ENCODE assay signal across 8 cellular contexts in the genomic region with DNA sequence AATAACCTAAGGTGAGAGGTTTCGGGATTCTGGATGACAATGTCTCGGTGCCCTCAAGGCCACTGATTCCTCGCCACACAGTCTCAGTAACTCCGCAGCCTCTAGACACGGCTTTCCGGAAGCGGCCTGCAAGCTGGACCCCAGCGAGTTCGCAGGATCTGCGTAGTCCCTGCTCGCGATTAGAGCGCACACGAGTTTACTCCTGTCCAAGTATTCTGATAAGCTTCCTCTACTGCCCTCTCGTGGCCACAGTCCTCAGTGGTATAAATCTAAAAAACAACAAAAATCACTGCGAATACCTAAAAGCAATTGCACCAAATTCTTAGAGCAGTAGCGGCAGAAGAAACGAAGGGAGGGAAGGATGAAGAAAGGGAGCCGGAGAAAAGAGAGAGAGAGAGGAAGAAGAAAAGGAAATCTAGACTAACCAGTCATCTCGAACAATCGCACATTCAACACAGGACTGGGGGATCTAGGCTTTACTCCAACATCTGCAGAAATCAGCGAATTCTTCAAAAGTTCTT. TPM values are rescaled to one million over a fixed set of nuclear protein-coding genes. Genes with fewer than 3 reads are reported as not detected.
A peak's percentile ranks its signal among the peaks of the same experiment; 100 is the strongest.
DNase-seq lines count a peak whose midpoint lies in the region; ATAC-seq, FAIRE-seq and TF ChIP-seq lines count a peak whose summit lies in the region.

No MANE protein-coding gene starts in this region.

- dilution Hi-C loops in endothelial cell of umbilical vein (cut with MboI; ENCODE audit: extremely low pct_ligation_motif_present, low sequenced_read_pairs), result loop anchor here (25.0 kb wide), 1 partner anchor 108 kb away; no protein-coding TSS in a partner anchor

- intact Hi-C loops in endothelial cell of umbilical vein (cut with micrococcal nuclease), result loop anchor here (10.0 kb wide), 1 partner anchor 960 kb away; no protein-coding TSS in a partner anchor

- FAIRE-seq in endothelial cell of umbilical vein (lab: Jason Lieb, UNC), result peak; percentile 99

- peak overlapping the region; percentile 49 for H2AFZ ChIP-seq in endothelial cell of umbilical vein (ENCODE audit: low read depth, low read length)

- H3K9me1 ChIP-seq in endothelial cell of umbilical vein (replicated peaks; ENCODE audit: control insufficient read depth, extremely low read depth, insufficient read depth, low read length), result no peaks in the 10 kb centered on the region

- POLR2A ChIA-PET in endothelial cell of umbilical vein (lab: Charles Lee), result interaction anchor here (1.6 kb wide), 1 partner anchor 37 kb away, joined by 5 read pairs; no protein-coding TSS in a partner anchor

- CTCF ChIA-PET in endothelial cell of umbilical vein (lab: Charles Lee), result interaction anchor here (0.6 to 15.2 kb wide), 58 partner anchors 8 to 1003 kb away, joined by 3 to 714 read pairs (median 6); no protein-coding TSS in a partner anchor

- peak overlapping the region in 1 of 3 experiments; percentile 40 for H3K4me3 ChIP-seq in endothelial cell of umbilical vein (replicated peaks in 1 of 3; ENCODE audit: insufficient read depth in 1 of 3, low read depth in 1 of 3, low read length in 3 of 3)

- no peaks in the 10 kb centered on the region for H3K36me3 ChIP-seq in endothelial cell of umbilical vein (ENCODE audit: control insufficient read depth in 2 of 2, extremely low read depth in 1 of 2, insufficient read depth in 2 of 2, low read length in 2 of 2)

- peak in 12 of 14 donors; percentile 33 to 81 (median 62) for DNase-seq in C1 segment of cervical spinal cord (lab: John Stamatoyannopoulos, UW)
- DNase-seq in HS-5 (ENCODE audit: low read depth), result peak; percentile 63
- peak; percentile 91 for DNase-seq in NOMO-1 treated with DMSO at 0.1 percent for 48 hours (lab: John Stamatoyannopoulos, UW; ENCODE audit: unreplicated experiment)
- peak; percentile 53 for DNase-seq in activated CD8-positive, alpha-beta memory T cell treated with anti-CD3 and anti-CD28 coated beads, Interleukin-2, amount 50 U/mL, for 24 hours (ENCODE audit: extremely low read depth)
- DNase-seq in endothelial cell of umbilical vein (ENCODE audit: low read depth, low spot score), result peak; percentile 92
- DNase-seq in middle frontal gyrus (ENCODE audit: extremely low spot score, low spot score), result peak; percentile 83
- DNase-seq in stimulated activated CD8-positive, alpha-beta memory T cell treated with anti-CD3 and anti-CD28 coated beads, Interleukin-15, amount 100 ng/mL, for 48 hours (ENCODE audit: low read depth in 2 of 2), result peak; percentile 49 to 64

- no peak for TF ChIP-seq POLR2A in endothelial cell of umbilical vein (IDR thresholded peaks at IDR 0.05; ENCODE audit: low read depth, low read length)

- peak overlapping the region; percentile 75 for H3K4me2 ChIP-seq in endothelial cell of umbilical vein (ENCODE audit: insufficient read depth, low read length)

- H3K9me3 ChIP-seq in endothelial cell of umbilical vein (replicated peaks; ENCODE audit: control insufficient read depth, insufficient read depth, low read length), result no peaks in the 10 kb centered on the region

- no peaks in the 10 kb centered on the region for H4K20me1 ChIP-seq in endothelial cell of umbilical vein (replicated peaks; ENCODE audit: control insufficient read depth, extremely low read depth, insufficient read depth, low read length)

- H3K27ac ChIP-seq in endothelial cell of umbilical vein (ENCODE audit: insufficient read depth, low read depth, low read length), result peak overlapping the region; percentile 70

- peak overlapping the region; percentile 68 for H3K9ac ChIP-seq in endothelial cell of umbilical vein (replicated peaks; ENCODE audit: extremely low read depth, insufficient read depth, low read length)

- H3K79me2 ChIP-seq in endothelial cell of umbilical vein (ENCODE audit: control insufficient read depth, insufficient read depth, low read length), result peaks cover 42% of the 10 kb centered on the region

- peak; percentile 69 to 76 for TF ChIP-seq CTCF in endothelial cell of umbilical vein (IDR thresholded peaks at IDR 0.05; ENCODE audit: extremely low read depth in 1 of 2, insufficient read depth in 1 of 2, low read depth in 1 of 2, low read length in 2 of 2)

- peaks cover 23% of the 10 kb centered on the region for H3K4me1 ChIP-seq in endothelial cell of umbilical vein (ENCODE audit: control insufficient read depth, extremely low read depth, insufficient read depth, low read length)

- no TSS peak for BruUV-seq in endothelial cell of umbilical vein (replicated peaks; lab: Mats Ljungman, UMichigan)

- peaks cover 0 to 2% of the 10 kb centered on the region in 2 experiments for H3K27me3 ChIP-seq in endothelial cell of umbilical vein (ENCODE audit: control insufficient read depth in 2 of 2, insufficient read depth in 2 of 2, low read length in 2 of 2)

- ATAC-seq in GM19372 (IDR thresholded peaks at IDR 0.05; ENCODE audit: low read depth, unreplicated experiment), result peak; percentile 56

TF ChIP-seq in endothelial cell of umbilical vein, 7 proteins besides CTCF, POLR2A, EP300 and RAD21:
- TF ChIP-seq, protein P1, sequence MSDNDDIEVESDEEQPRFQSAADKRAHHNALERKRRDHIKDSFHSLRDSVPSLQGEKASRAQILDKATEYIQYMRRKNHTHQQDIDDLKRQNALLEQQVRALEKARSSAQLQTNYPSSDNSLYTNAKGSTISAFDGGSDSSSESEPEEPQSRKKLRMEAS (IDR thresholded peaks at IDR 0.05; ENCODE audit: insufficient read depth, insufficient read length), result no peak
- TF ChIP-seq FOS (IDR thresholded peaks at IDR 0.05; ENCODE audit: borderline replicate concordance, insufficient read depth, low read length) (no peak), MYC (IDR thresholded peaks at IDR 0.05; ENCODE audit: low read depth, low read length) (peak; percentile 11), EZH2 (IDR thresholded peaks at IDR 0.05; ENCODE audit: borderline replicate concordance, low read depth, low read length, severe bottlenecking) (no peak), GATA2 (IDR thresholded peaks at IDR 0.05; ENCODE audit: insufficient read depth, insufficient read length, low read depth, low read length) (no peak), JUN (IDR thresholded peaks at IDR 0.05; ENCODE audit: borderline replicate concordance, insufficient read depth, insufficient read length, low read depth) (no peak), POLR2AphosphoS5 (IDR thresholded peaks at IDR 0.05; ENCODE audit: insufficient read depth, low read depth, low read length) (peak; percentile 43)

RNA-seq across cellular contexts. Expression of a gene that starts 1.1 kb away (rescaled TPM):
- 229 and 302 TPM in 2 replicates for total RNA-seq in endothelial cell of umbilical vein
- polyA plus RNA-seq in endothelial cell of umbilical vein, result 42.6 and 43.3 TPM in 2 replicates
- 45.8 and 46.2 TPM in 2 replicates for polyA plus RNA-seq in endothelial cell of umbilical vein (2011; cell fraction: cytosol; rRNA removed)
- polyA plus RNA-seq in endothelial cell of umbilical vein (2011; cell fraction: nucleus; rRNA removed), result 246 and 252 TPM in 2 replicates
- polyA plus RNA-seq in endothelial cell of umbilical vein (2012), result 71.3 and 100 TPM in 2 replicates
- 148 and 179 TPM in 2 replicates for polyA minus RNA-seq in endothelial cell of umbilical vein
- 4.7 TPM for polyA minus RNA-seq in endothelial cell of umbilical vein (2011; cell fraction: cytosol; rRNA and poly(A)+ RNA removed)
- polyA minus RNA-seq in endothelial cell of umbilical vein (2011; cell fraction: nucleus; rRNA and poly(A)+ RNA removed), result 206 and 227 TPM in 2 replicates
